In the genomic region with DNA sequence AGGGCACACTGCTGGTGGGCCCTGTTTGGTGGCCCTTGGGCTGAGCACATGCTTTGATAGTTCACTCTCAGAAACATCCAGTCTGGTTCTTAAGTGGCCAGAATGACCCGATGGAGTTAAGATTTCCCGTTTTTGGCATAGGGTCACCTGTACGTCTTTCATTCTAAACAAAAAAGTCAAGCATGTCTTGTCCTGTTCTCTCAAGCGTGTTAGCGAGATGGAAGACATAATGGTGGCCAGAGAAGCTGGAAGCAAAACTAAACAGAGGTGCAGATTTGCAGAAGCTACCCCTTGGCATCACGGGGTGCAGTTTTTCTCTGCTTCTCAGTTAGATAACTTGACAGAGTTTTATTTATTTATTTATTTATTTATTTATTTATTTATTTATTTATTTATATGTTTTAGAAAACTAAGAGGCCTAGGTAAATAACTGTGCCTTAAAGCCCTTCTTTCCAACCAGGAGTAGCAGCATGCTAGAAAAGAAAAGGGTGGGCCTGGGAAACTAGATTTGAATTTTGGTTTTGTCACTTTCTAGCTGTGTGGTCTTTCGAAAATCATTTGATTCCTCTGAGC, we compare ENCODE assay signal across 1 cellular context.
TF ChIP-seq lines count a peak whose summit lies in the region.

No MANE protein-coding gene starts in this region.

TF ChIP-seq in HepG2, 621 proteins besides CTCF, POLR2A, EP300 and RAD21 (continued from another document):
- TF ChIP-seq, protein P1, sequence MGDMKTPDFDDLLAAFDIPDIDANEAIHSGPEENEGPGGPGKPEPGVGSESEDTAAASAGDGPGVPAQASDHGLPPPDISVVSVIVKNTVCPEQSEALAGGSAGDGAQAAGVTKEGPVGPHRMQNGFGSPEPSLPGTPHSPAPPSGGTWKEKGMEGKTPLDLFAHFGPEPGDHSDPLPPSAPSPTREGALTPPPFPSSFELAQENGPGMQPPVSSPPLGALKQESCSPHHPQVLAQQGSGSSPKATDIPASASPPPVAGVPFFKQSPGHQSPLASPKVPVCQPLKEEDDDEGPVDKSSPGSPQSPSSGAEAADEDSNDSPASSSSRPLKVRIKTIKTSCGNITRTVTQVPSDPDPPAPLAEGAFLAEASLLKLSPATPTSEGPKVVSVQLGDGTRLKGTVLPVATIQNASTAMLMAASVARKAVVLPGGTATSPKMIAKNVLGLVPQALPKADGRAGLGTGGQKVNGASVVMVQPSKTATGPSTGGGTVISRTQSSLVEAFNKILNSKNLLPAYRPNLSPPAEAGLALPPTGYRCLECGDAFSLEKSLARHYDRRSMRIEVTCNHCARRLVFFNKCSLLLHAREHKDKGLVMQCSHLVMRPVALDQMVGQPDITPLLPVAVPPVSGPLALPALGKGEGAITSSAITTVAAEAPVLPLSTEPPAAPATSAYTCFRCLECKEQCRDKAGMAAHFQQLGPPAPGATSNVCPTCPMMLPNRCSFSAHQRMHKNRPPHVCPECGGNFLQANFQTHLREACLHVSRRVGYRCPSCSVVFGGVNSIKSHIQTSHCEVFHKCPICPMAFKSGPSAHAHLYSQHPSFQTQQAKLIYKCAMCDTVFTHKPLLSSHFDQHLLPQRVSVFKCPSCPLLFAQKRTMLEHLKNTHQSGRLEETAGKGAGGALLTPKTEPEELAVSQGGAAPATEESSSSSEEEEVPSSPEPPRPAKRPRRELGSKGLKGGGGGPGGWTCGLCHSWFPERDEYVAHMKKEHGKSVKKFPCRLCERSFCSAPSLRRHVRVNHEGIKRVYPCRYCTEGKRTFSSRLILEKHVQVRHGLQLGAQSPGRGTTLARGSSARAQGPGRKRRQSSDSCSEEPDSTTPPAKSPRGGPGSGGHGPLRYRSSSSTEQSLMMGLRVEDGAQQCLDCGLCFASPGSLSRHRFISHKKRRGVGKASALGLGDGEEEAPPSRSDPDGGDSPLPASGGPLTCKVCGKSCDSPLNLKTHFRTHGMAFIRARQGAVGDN (CRISPR knock-in tag; IDR thresholded peaks at IDR 0.05), result 0 out of 2 replicates have a peak, but pooled peaks have one; percentile 1
- TF ChIP-seq MBD4 (IDR thresholded peaks at IDR 0.05; ENCODE audit: borderline replicate concordance, low read length), result no peak
